In the genomic region with DNA sequence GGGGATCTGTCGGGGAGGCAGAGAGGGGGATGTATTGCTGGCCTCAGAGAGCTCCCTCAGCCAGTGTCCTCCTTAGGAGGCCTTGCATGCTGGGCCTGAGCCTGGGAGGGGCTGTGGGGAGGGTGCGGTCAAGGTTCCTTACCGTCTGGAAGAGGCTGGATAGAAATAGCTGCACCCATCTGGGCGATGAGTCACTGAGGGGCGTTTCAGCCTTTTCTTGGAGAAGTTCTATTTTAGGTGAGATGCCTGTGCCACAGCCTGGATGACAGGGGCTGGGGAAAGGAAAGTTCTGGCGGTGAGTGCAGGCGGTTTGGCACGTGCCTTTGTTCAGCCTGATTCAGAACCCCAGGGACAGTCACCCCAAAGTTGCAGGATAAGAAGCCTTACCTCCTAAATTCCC, we compare ENCODE assay signal across 1 cellular context.
TF ChIP-seq lines count a peak whose summit lies in the region.

No MANE protein-coding gene starts in this region.

TF ChIP-seq in WTC11, 78 proteins besides CTCF, POLR2A, EP300 and RAD21 (continued from another document):
- TF ChIP-seq ZNF425 (CRISPR knock-in tag; conservative IDR thresholded peaks at IDR 0.05): no peak
